In the genomic region with DNA sequence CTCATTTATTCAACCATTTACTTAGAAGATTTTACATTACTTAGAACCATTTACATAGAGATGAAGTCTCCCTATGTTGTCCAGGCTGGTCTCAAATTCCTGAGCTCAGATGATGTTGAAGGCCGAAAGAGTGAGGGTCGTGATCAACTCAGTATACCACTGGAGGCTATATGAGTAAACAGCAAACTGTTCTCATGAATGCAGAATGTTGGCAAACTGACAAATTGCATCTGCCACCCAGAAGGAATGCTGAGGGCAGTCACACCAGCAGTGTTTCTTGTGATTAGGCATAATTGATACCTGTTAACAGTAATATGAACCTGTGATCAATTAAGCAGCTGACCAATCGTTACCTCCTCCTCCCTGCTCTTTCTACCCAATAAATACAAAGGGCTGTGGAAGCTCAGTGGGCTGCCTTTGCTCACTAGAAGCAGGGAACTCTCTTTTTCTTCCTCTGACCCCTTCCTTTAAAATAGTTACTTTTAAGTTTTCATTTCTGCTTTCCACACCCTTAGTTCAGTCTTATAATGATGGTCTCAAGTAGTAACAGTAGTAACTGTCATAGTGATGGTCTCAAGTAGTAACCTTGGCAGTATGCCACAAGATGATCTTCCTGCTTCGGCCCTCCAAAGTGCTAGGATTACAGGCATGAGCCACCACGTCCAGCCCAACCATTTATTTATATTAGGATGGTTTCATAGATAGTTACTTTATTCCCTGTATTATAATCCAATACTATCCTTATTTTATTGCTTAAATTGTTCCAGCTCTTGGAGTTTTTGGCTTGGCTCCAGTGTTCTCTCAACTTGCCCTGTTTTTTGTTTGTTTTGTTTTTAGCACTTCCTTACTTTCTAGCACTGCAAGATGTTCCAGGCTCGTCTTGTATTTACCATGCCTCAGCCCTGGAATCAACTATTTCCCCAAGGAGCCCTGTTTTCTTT, we compare ENCODE assay signal across 9 cellular contexts. TPM values are rescaled to one million over a fixed set of nuclear protein-coding genes. Genes with fewer than 3 reads are reported as not detected.
DNase-seq lines count a peak whose midpoint lies in the region; ATAC-seq, FAIRE-seq and TF ChIP-seq lines count a peak whose summit lies in the region.
"Had no signal": no experiment of that assay in that cellular context is flagged by ENCODE, and none has a peak within 500 bp of the region (broad histone marks: within the 10 kb centered on the region; RNA-seq: fewer than 3 reads in every experiment).

No MANE protein-coding gene starts in this region.

- H3K27me3 ChIP-seq in K562 (ENCODE audit: control insufficient read depth in 2 of 2, insufficient read depth in 2 of 2, low read length in 2 of 2) (no peaks in the 10 kb centered on the region), transverse colon (no peaks in the 10 kb centered on the region)

- H3K4me3 ChIP-seq in K562 = no peak overlapping the region
- H3K4me3 ChIP-seq in transverse colon = no peak overlapping the region

- POLR2A ChIA-PET in K562 (lab: Yijun Ruan, JAX) = interaction anchor here (1.3 to 1.4 kb wide), 2 partner anchors 14 to 49 kb away, joined by 4 to 5 read pairs; no protein-coding TSS in a partner anchor

- no peak overlapping the region for H3K9ac ChIP-seq in K562 (ENCODE audit: insufficient read depth in 1 of 2, low read depth in 2 of 2, low read length in 2 of 2)

- H3K9me3 ChIP-seq in K562 (replicated peaks; ENCODE audit: control insufficient read depth, insufficient read depth, low read depth, low read length) (no peaks in the 10 kb centered on the region), transverse colon (no peaks in the 10 kb centered on the region)

- intact Hi-C loops in K562 (cut with micrococcal nuclease) (no loop called here), transverse colon (cut with DNase I; ENCODE audit: low total_unique reads) (no loop called here)

- H3K4me1 ChIP-seq in K562 (replicated peaks in 1 of 2; ENCODE audit: control insufficient read depth in 2 of 2, insufficient read depth in 2 of 2, low read length in 2 of 2) = peaks cover 23 to 25% of the 10 kb centered on the region in 2 experiments; a peak in 4 of 5 replicates
- H3K4me1 ChIP-seq in transverse colon = peaks cover 20 to 87% (median 51%) of the 10 kb centered on the region in 4 donors

- BruUV-seq in K562 (replicated peaks; lab: Mats Ljungman, UMichigan) = no TSS peak

- peak overlapping the region; percentile 43 for H2AFZ ChIP-seq in K562 (ENCODE audit: low read depth, low read length)

- no peak for TF ChIP-seq RAD21 in K562 (CRISPR knock-in tag; conservative IDR thresholded peaks at IDR 0.05 in 1 of 2, IDR thresholded peaks at IDR 0.05 in 1 of 2)

- 0 out of 3 replicates have a peak overlapping the region, but pooled peaks have one; percentile 17 for H3K27ac ChIP-seq in K562 (ENCODE audit: extremely low read depth, low read depth, low read length)
- peak overlapping the region; percentile 76 to 87 (median 86) for H3K27ac ChIP-seq in transverse colon

- no peak for FAIRE-seq in K562 (lab: Jason Lieb, UNC)

- in situ Hi-C loops in K562 (cut with MboI) (no loop called here), transverse colon (cut with MboI; ENCODE audit: low pct_ligation_motif_present in 1 of 4, low pct_unique_long_range_greater_than_20kb in 1 of 4, low sequenced_read_pairs in 3 of 4) (no loop called here)

- no peaks in the 10 kb centered on the region for H3K9me1 ChIP-seq in K562 (ENCODE audit: control insufficient read depth, insufficient read depth, low read length)

- H3K79me2 ChIP-seq in K562 (ENCODE audit: control insufficient read depth, insufficient read depth, low read length) = no peaks in the 10 kb centered on the region

- H3K36me3 ChIP-seq in K562 (ENCODE audit: control insufficient read depth, insufficient read depth, low read length) (no peaks in the 10 kb centered on the region), transverse colon (no peaks in the 10 kb centered on the region)

- peak; percentile 7 to 52 for DNase-seq in NCI-H446 (lab: John Stamatoyannopoulos, UW)
- no peak for DNase-seq in NCI-H446 treated with DMSO at 0.1 percent for 48 hours (lab: John Stamatoyannopoulos, UW)
- no peak for DNase-seq in K562 (ENCODE audit: extremely low read depth in 1 of 4, low spot score in 3 of 4)
- DNase-seq in left lobe of liver (ENCODE audit: low spot score) = no peak
- DNase-seq in transverse colon = no peak
- no peak for DNase-seq in stimulated activated naive CD4-positive, alpha-beta T cell treated with Interleukin-2 at 50 U/mL for 16 hours (lab: John Stamatoyannopoulos, UW)
- DNase-seq: stimulated activated CD4-positive, alpha-beta T cell treated with anti-CD3 and anti-CD28 coated beads, Interleukin-4, amount 100 ng/mL, for 1 hour had no signal

- CTCF ChIA-PET in K562 (lab: Yijun Ruan, JAX; ENCODE audit: low intra/inter-chr PET ratio) = no interaction called here

- no peak for TF ChIP-seq POLR2A in K562 (conservative IDR thresholded peaks at IDR 0.05)
- TF ChIP-seq POLR2A in transverse colon (IDR thresholded peaks at IDR 0.05) = no peak

- H3K4me2 ChIP-seq in K562 (ENCODE audit: insufficient read depth, low read length) = no peak overlapping the region

- WGBS in K562 (ENCODE audit: insufficient coverage, low coverage, missing lambda C conversion rate) = 50% methylated on average over 6 of the region's 6 CpGs
- 29 to 42% methylated on average over 6 of the region's 6 CpGs for WGBS in transverse colon (ENCODE audit: low coverage in 1 of 2), 2 donors

- H4K20me1 ChIP-seq in K562 (replicated peaks; ENCODE audit: control insufficient read depth, insufficient read depth, low read length) = no peaks in the 10 kb centered on the region

- TF ChIP-seq EP300 in K562 (IDR thresholded peaks at IDR 0.05; ENCODE audit: low read length) (no peak), transverse colon (IDR thresholded peaks at IDR 0.05; ENCODE audit: low read depth) (no peak)

- no peak for TF ChIP-seq CTCF in K562 (IDR thresholded peaks at IDR 0.05 in 2 of 3, conservative IDR thresholded peaks at IDR 0.05 in 1 of 3; ENCODE audit: insufficient read depth in 2 of 3, low read depth in 1 of 3, low read length in 3 of 3)
- no peak for TF ChIP-seq CTCF in transverse colon (IDR thresholded peaks at IDR 0.05)

- ATAC-seq in K562 (no peak), left lobe of liver (peak; percentile 12), GM21515 (IDR thresholded peaks at IDR 0.05; ENCODE audit: unreplicated experiment) (no peak), HG03432 (IDR thresholded peaks at IDR 0.05; ENCODE audit: unreplicated experiment) (no peak)

TF ChIP-seq in K562, 482 proteins besides CTCF, POLR2A, EP300 and RAD21:
- TF ChIP-seq NFIC (IDR thresholded peaks at IDR 0.05) (peak; percentile 87), RB1 (IDR thresholded peaks at IDR 0.05; ENCODE audit: low read depth) (no peak)
- TF ChIP-seq, protein P1, sequence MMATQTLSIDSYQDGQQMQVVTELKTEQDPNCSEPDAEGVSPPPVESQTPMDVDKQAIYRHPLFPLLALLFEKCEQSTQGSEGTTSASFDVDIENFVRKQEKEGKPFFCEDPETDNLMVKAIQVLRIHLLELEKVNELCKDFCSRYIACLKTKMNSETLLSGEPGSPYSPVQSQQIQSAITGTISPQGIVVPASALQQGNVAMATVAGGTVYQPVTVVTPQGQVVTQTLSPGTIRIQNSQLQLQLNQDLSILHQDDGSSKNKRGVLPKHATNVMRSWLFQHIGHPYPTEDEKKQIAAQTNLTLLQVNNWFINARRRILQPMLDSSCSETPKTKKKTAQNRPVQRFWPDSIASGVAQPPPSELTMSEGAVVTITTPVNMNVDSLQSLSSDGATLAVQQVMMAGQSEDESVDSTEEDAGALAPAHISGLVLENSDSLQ (IDR thresholded peaks at IDR 0.05) = peak; percentile 19; the same call in 1 of the 2 replicates

RNA-seq across cellular contexts. Expression of a gene that starts 25.8 kb away (rescaled TPM):
- total RNA-seq in K562 (2011; cell fraction: chromatin; rRNA removed; ENCODE audit: low replicate concordance) = 69.0 and 93.4 TPM in 2 replicates
- 30.0 and 30.2 TPM in 2 replicates for total RNA-seq in K562 (2011; cell fraction: nucleolus; rRNA removed)
- 42.2 and 56.2 TPM in 2 replicates for total RNA-seq in K562 (2011; cell fraction: nucleoplasm; rRNA removed)
- total RNA-seq in K562 (2014; rRNA removed) (24.7 and 28.3 TPM in 2 replicates), K562 (2014; rRNA removed; fragmentation: Illumina TruSeq; extraction: Trizol) (31.5 and 41.1 TPM in 2 replicates), K562 (2015; rRNA removed; fragmentation: Illumina TruSeq; extraction: Trizol) (22.5 and 24.4 TPM in 2 replicates), K562 (2021) (22.7 and 24.2 TPM in 2 replicates), left lobe of liver (8.7 TPM), transverse colon (100 to 1,000 TPM; 151 to 259 (median 243) TPM)
- polyA plus RNA-seq in K562 (2011; rRNA removed) (24.0 and 37.8 TPM in 2 replicates), K562 (2014; fragmentation: Illumina TruSeq; extraction: Trizol) (34.0 and 37.0 TPM in 2 replicates), K562 (2014; fragmentation: Nextera tagmentation; extraction: Ambion mirVana) (10 to 100 TPM; 20.2 to 23.7 TPM), K562 (2014; rRNA removed) (24.8 and 27.3 TPM in 2 replicates)
- polyA plus RNA-seq in K562 (2011; cell fraction: cytosol; rRNA removed) = 8.2 and 9.2 TPM in 2 replicates
- polyA plus RNA-seq in K562 (2011; cell fraction: nucleus; rRNA removed) = 21.7 and 22.5 TPM in 2 replicates
- polyA plus RNA-seq in K562 (2012) = 16.3 and 16.8 TPM in 2 replicates
- 31.8 and 43.7 TPM in 2 replicates for polyA minus RNA-seq in K562 (2011; rRNA and poly(A)+ RNA removed)
- polyA minus RNA-seq in K562 (2011; cell fraction: cytosol; rRNA and poly(A)+ RNA removed) = 12.8 and 24.0 TPM in 2 replicates
- 12.5 and 22.5 TPM in 2 replicates for polyA minus RNA-seq in K562 (2011; cell fraction: nucleus; rRNA and poly(A)+ RNA removed)

Comparison
In these comparisons a context has a peak if more than half of its experiments do, and no peak if none do; other contexts are left out.
1. DNase-seq: peak in NCI-H446 (2 of 2); none in NCI-H446 treated with DMSO at 0.1 percent for 48 hours (single experiment), K562 (0 of 4), left lobe of liver (single experiment), transverse colon (single experiment) and stimulated activated naive CD4-positive, alpha-beta T cell treated with Interleukin-2 at 50 U/mL for 16 hours (single experiment).